13 cellular contexts compared by ENCODE assay signal in the genomic region with DNA sequence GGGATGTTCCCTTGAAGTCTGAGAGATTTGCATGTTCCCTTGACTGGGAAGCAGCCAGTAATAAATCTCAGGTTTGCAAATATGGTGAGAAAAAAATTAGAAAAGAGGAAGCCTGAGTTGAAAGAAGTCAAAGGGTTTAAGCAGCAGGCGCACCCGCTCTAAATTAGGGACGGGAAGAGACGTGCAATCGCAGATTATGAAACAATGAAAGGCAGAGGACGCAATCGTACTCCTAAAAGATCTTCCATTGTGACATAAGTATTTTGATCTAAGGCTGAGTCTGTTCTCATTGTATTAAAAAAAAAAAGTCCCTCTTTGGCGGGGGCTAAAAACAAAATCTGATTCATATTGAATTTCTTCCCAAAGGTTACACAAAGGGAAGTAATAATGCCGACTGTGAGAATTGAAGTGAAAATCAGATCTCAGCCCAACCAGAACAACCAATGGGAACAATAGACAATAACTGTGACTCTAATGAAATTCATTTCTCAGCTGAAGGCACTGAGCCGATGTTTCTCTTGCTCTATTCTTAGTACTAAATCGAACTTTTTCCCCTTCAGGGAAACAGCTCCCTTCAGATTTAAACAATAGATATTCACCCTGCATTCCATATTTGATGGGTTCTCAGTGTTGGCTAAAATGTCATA. TPM values are rescaled to one million over a fixed set of nuclear protein-coding genes. Genes with fewer than 3 reads are reported as not detected.
DNase-seq lines count a peak whose midpoint lies in the region; ATAC-seq, FAIRE-seq and TF ChIP-seq lines count a peak whose summit lies in the region.
"Had no signal": no experiment of that assay in that cellular context is flagged by ENCODE, and none has a peak within 500 bp of the region (broad histone marks: within the 10 kb centered on the region; RNA-seq: fewer than 3 reads in every experiment).

No MANE protein-coding gene starts in this region.

- TF ChIP-seq EP300 in tibial nerve (IDR thresholded peaks at IDR 0.05): peak; percentile 70 to 83

- no peaks in the 10 kb centered on the region for H3K27me3 ChIP-seq in right atrium auricular region
- H3K27me3 ChIP-seq in tibial nerve: no peaks in the 10 kb centered on the region

- H3K36me3 Mint-ChIP-seq in activated B cell treated with CpG ODN at 0.5 μM for 24 hours (ENCODE audit: low read depth): no peaks in the 10 kb centered on the region

- peak overlapping the region; percentile 55 for H3K4me3 Mint-ChIP-seq in activated B cell treated with CpG ODN at 0.5 μM for 24 hours
- H3K4me3 Mint-ChIP-seq: activated T-cell treated with anti-CD3 and anti-CD28 coated beads, Interleukin-2, amount 50 U/mL, for 4 hours; T-helper 1 cell treated with Interleukin-12 subunit alpha and Interleukin-12 subunit beta and Interleukin-4 antibody, amounts not matched to agents 30 μg/mL and 1 μg/mL, for 36 hours had no signal

- H3K4me3 ChIP-seq in right atrium auricular region (no peak overlapping the region), tibial nerve (peak overlapping the region in 1 of 4 donors; percentile 26)

- H3K27me3 Mint-ChIP-seq in activated B cell treated with CpG ODN at 0.5 μM for 24 hours: no peaks in the 10 kb centered on the region

- ATAC-seq in Right ventricle myocardium superior (ENCODE audit: poor library complexity): peak; percentile 43
- ATAC-seq in activated B cell treated with CpG ODN at 0.5 μM for 24 hours (ENCODE audit: low read depth): no peak
- ATAC-seq in left lobe of liver: peak; percentile 17
- ATAC-seq: activated T-cell treated with anti-CD3 and anti-CD28 coated beads, Interleukin-2, amount 50 U/mL, for 4 hours had no signal

- H3K4me1 Mint-ChIP-seq in activated B cell treated with CpG ODN at 0.5 μM for 24 hours: peaks cover 20% of the 10 kb centered on the region

- POLR2A ChIA-PET in activated B cell treated with CpG ODN at 0.5 μM for 24 hours (lab: Charles Lee): interaction anchor here (0.7 to 0.9 kb wide), 2 partner anchors 12 to 28 kb away, joined by 3 to 4 read pairs; a partner anchor contains a TSS

- CTCF ChIA-PET in activated B cell treated with CpG ODN at 0.5 μM for 24 hours (lab: Charles Lee): interaction anchor here (1.0 kb wide), 1 partner anchor 91 kb away, joined by 4 read pairs; no protein-coding TSS in a partner anchor

- intact Hi-C loops in Right ventricle myocardium superior (cut with DNase I) (no loop called here), activated B cell treated with CpG ODN at 0.5 μM for 24 hours (cut with micrococcal nuclease) (no loop called here)

- no peak for FAIRE-seq in urothelium cell line (lab: Jason Lieb, UNC)
- FAIRE-seq: A204.1 had no signal

- H3K27ac ChIP-seq in right atrium auricular region (no peak overlapping the region), tibial nerve (peak overlapping the region in 3 of 4 donors; percentile 40 to 77 (median 57))

- no peaks in the 10 kb centered on the region for H3K9me3 Mint-ChIP-seq in activated B cell treated with CpG ODN at 0.5 μM for 24 hours
- H3K9me3 Mint-ChIP-seq: activated T-cell treated with anti-CD3 and anti-CD28 coated beads, Interleukin-2, amount 50 U/mL, for 4 hours; T-helper 1 cell treated with Interleukin-12 subunit alpha and Interleukin-12 subunit beta and Interleukin-4 antibody, amounts not matched to agents 30 μg/mL and 1 μg/mL, for 36 hours had no signal

- peaks cover 0 to 5% of the 10 kb centered on the region in 2 donors for H3K4me1 ChIP-seq in right atrium auricular region
- no peaks in the 10 kb centered on the region for H3K4me1 ChIP-seq in tibial nerve

- H3K36me3 ChIP-seq in right atrium auricular region (no peaks in the 10 kb centered on the region), tibial nerve (no peaks in the 10 kb centered on the region)

- H3K9me3 ChIP-seq in right atrium auricular region (peaks cover 0 to 7% of the 10 kb centered on the region in 2 donors), tibial nerve (no peaks in the 10 kb centered on the region)

- no peak overlapping the region for H3K27ac Mint-ChIP-seq in activated B cell treated with CpG ODN at 0.5 μM for 24 hours
- H3K27ac Mint-ChIP-seq: T-helper 1 cell treated with Interleukin-12 subunit alpha and Interleukin-12 subunit beta and Interleukin-4 antibody, amounts not matched to agents 30 μg/mL and 1 μg/mL, for 36 hours had no signal

- 14 to 42% methylated on average over 11 of the region's 11 CpGs for WGBS in tibial nerve, 2 donors

- DNase-seq in Right ventricle myocardium superior: no peak
- DNase-seq in right atrium auricular region (ENCODE audit: low spot score): no peak
- no peak for DNase-seq in activated B cell treated with CpG ODN at 0.5 μM for 24 hours
- DNase-seq in left lobe of liver (ENCODE audit: low spot score): no peak
- no peak for DNase-seq in tibial nerve (ENCODE audit: low spot score in 2 of 2)
- DNase-seq in stimulated activated CD4-positive, alpha-beta T cell treated with anti-CD3 and anti-CD28 coated beads, Interleukin-4, amount 100 ng/mL, for 24 hours: no peak
- no peak for DNase-seq in stimulated activated CD4-positive, alpha-beta T cell treated with anti-CD3 and anti-CD28 coated beads, Interleukin-1b, Interleukin-23, amount 100 ng/mL, for 48 hours
- DNase-seq in urothelium cell line (ENCODE audit: low spot score): no peak
- DNase-seq: activated T-cell treated with anti-CD3 and anti-CD28 coated beads, Interleukin-2, amount 50 U/mL, for 4 hours; NCI-H226; posterior cingulate gyrus had no signal

- TF ChIP-seq CTCF in right atrium auricular region (IDR thresholded peaks at IDR 0.05) (no peak), activated B cell treated with CpG ODN at 0.5 μM for 24 hours (IDR thresholded peaks at IDR 0.05) (no peak), tibial nerve (IDR thresholded peaks at IDR 0.05) (no peak)

- no peak for TF ChIP-seq POLR2A in tibial nerve (IDR thresholded peaks at IDR 0.05)

RNA-seq across cellular contexts. Expression of a gene that starts 28.3 kb away (rescaled TPM):
- total RNA-seq in Right ventricle myocardium superior (111 TPM), right atrium auricular region (100 to 1,000 TPM; 513 to 713 TPM), activated B cell treated with CpG ODN at 0.5 μM for 24 hours (75.1 and 88.9 TPM in 2 replicates), left lobe of liver (227 TPM), tibial nerve (1,000 to 10,000 TPM in 1 of 4 donors, 100 to 1,000 TPM in 3; 557 to 1,009 (median 639) TPM)

Comparison
In these comparisons a context has a peak if more than half of its experiments do, and no peak if none do; other contexts are left out.
1. H3K27ac ChIP-seq: peak in tibial nerve (3 of 4); none in right atrium auricular region (0 of 2).